ENCODE assay signal across 8 cellular contexts in the genomic region with DNA sequence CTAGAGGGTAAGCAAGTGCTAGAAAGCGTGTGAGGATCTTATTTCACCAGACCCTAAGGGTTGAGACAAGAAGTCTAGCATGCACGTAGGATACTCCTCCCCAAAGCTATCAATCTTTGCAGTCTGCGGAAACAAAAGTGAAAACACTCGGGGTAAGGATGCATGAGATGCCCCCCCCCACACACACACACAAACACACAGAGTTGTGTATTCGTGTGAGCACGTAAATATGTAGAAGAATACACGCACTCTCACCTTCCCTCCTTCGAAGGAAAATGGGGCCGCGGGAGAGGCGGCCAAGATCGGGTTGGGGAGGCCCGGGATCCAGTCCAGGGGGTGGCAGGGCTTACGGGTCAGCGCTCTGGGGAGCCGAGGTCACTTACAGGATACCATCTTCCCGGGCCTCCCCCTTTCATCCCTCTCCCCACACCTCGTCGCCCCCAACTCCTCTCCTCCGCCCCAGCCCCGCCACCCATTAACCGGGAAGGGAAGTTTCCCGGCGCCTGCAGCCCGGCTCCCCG. TPM values are rescaled to one million over a fixed set of nuclear protein-coding genes. Genes with fewer than 3 reads are reported as not detected.
DNase-seq lines count a peak whose midpoint lies in the region; ATAC-seq and TF ChIP-seq lines count a peak whose summit lies in the region.

No MANE protein-coding gene starts in this region.

- H3K4me3 ChIP-seq in BLaER1 treated with 17β-estradiol and CSF1 and Interleukin-3, amounts not matched to agents 10 nM and 100 nM, result peak overlapping the region; percentile 69 to 90 (median 86)
- H3K4me3 ChIP-seq in mesendoderm (ENCODE audit: low read length), result peak overlapping the region; percentile 52
- H3K4me3 ChIP-seq in vagina, result peak overlapping the region; percentile 82 to 91

- ATAC-seq in GM18867 (IDR thresholded peaks at IDR 0.05; ENCODE audit: unreplicated experiment) (peak; percentile 38), HG03060 (IDR thresholded peaks at IDR 0.05; ENCODE audit: low read depth, unreplicated experiment) (peak; percentile 43), SK-N-SH treated with all-trans-retinoic acid at 6 μM for 48 hours (peak; percentile 47)
- peak; percentile 26 for ATAC-seq in effector memory CD8-positive, alpha-beta T cell (replicated peaks)

- peaks cover 25% of the 10 kb centered on the region for H3K79me2 ChIP-seq in mesendoderm (ENCODE audit: control insufficient read depth, insufficient read depth, low read length)

- no peaks in the 10 kb centered on the region for H3K27me3 Mint-ChIP-seq in effector memory CD8-positive, alpha-beta T cell

- peak overlapping the region; percentile 98 for H3K56ac ChIP-seq in mesendoderm (ENCODE audit: low read length)

- H3K9me3 ChIP-seq in BLaER1 treated with 17β-estradiol and CSF1 and Interleukin-3, amounts not matched to agents 10 nM and 100 nM (replicated peaks in 1 of 11), result peaks cover 9 to 24% (median 16%) of the 10 kb centered on the region in 11 experiments
- no peaks in the 10 kb centered on the region for H3K9me3 ChIP-seq in vagina

- H3K4ac ChIP-seq in mesendoderm (ENCODE audit: low read depth, low read length), result peak overlapping the region; percentile 10

- no peak overlapping the region for H4K8ac ChIP-seq in mesendoderm (ENCODE audit: low read depth, low read length)

- peaks cover 8 to 37% (median 17%) of the 10 kb centered on the region in 11 experiments; a peak in 19 of 22 replicates for H3K36me3 ChIP-seq in BLaER1 treated with 17β-estradiol and CSF1 and Interleukin-3, amounts not matched to agents 10 nM and 100 nM
- H3K36me3 ChIP-seq in mesendoderm (ENCODE audit: control insufficient read depth, insufficient read depth, low read length) (no peaks in the 10 kb centered on the region), vagina (no peaks in the 10 kb centered on the region)

- peaks cover 37 to 42% of the 10 kb centered on the region in 2 donors for H3K4me1 Mint-ChIP-seq in effector memory CD8-positive, alpha-beta T cell (ENCODE audit: low read depth in 2 of 2)

- peak overlapping the region; percentile 96 to 97 for H3K27ac Mint-ChIP-seq in effector memory CD8-positive, alpha-beta T cell

- H3K4me2 ChIP-seq in BLaER1 treated with 17β-estradiol and CSF1 and Interleukin-3, amounts not matched to agents 10 nM and 100 nM, result peak overlapping the region; percentile 71 to 99 (median 83)
- H3K4me2 ChIP-seq in mesendoderm (ENCODE audit: low read length), result peak overlapping the region; percentile 91

- H2BK15ac ChIP-seq in mesendoderm (replicated peaks; ENCODE audit: low read depth), result no peak overlapping the region

- intact Hi-C loops in vagina (cut with DNase I), result no loop called here

- TF ChIP-seq CTCF in vagina (IDR thresholded peaks at IDR 0.05), result no peak

- peaks cover 8% of the 10 kb centered on the region for H3K79me1 ChIP-seq in mesendoderm (ENCODE audit: low read length)

- peak in 2 of 3 experiments; percentile 6 to 13 for DNase-seq in effector memory CD8-positive, alpha-beta T cell
- DNase-seq in mesendoderm (peak; percentile 40), vagina (ENCODE audit: extremely low spot score in 2 of 2) (no peak), C1 segment of cervical spinal cord (lab: John Stamatoyannopoulos, UW) (no peak)

- peaks cover 14 to 51% (median 42%) of the 10 kb centered on the region in 11 experiments; a peak in 19 of 22 replicates for H4K20me1 ChIP-seq in BLaER1 treated with 17β-estradiol and CSF1 and Interleukin-3, amounts not matched to agents 10 nM and 100 nM

- peak overlapping the region; percentile 99 for H3K18ac ChIP-seq in mesendoderm (ENCODE audit: low read length)

- peak overlapping the region; percentile 92 to 93 for H3K4me3 Mint-ChIP-seq in effector memory CD8-positive, alpha-beta T cell

- H4K5ac ChIP-seq in mesendoderm (ENCODE audit: low read length), result no peak overlapping the region

- TF ChIP-seq POLR2A in vagina (IDR thresholded peaks at IDR 0.05), result no peak

- H3K9me3 Mint-ChIP-seq in effector memory CD8-positive, alpha-beta T cell, result no peaks in the 10 kb centered on the region

- H3K27ac ChIP-seq in BLaER1 treated with 17β-estradiol and CSF1 and Interleukin-3, amounts not matched to agents 10 nM and 100 nM, result peak overlapping the region; percentile 93 to 99 (median 96)
- H3K27ac ChIP-seq in mesendoderm (ENCODE audit: low read depth, low read length) (peak overlapping the region; percentile 94), vagina (peak overlapping the region; percentile 88)

- no peak overlapping the region for H2BK120ac ChIP-seq in mesendoderm (ENCODE audit: low read depth, low read length)

- H3K23ac ChIP-seq in mesendoderm (ENCODE audit: low read length), result no peak overlapping the region

- H3K4me1 ChIP-seq in BLaER1 treated with 17β-estradiol and CSF1 and Interleukin-3, amounts not matched to agents 10 nM and 100 nM, result peaks cover 15 to 60% (median 26%) of the 10 kb centered on the region in 10 experiments
- H3K4me1 ChIP-seq in mesendoderm (ENCODE audit: control insufficient read depth, low read depth, low read length) (no peaks in the 10 kb centered on the region), vagina (peaks cover 45% of the 10 kb centered on the region)

- H3K27me3 ChIP-seq in BLaER1 treated with 17β-estradiol and CSF1 and Interleukin-3, amounts not matched to agents 10 nM and 100 nM, result no peaks in the 10 kb centered on the region
- H3K27me3 ChIP-seq in mesendoderm (ENCODE audit: insufficient read depth, low read length, poor library complexity) (no peaks in the 10 kb centered on the region), vagina (no peaks in the 10 kb centered on the region)

- no peak overlapping the region for H2AK5ac ChIP-seq in mesendoderm (ENCODE audit: low read length)

- peaks cover 20% of the 10 kb centered on the region for H3K36me3 Mint-ChIP-seq in effector memory CD8-positive, alpha-beta T cell (ENCODE audit: insufficient read depth)

- H3K9ac ChIP-seq in BLaER1 treated with 17β-estradiol and CSF1 and Interleukin-3, amounts not matched to agents 10 nM and 100 nM, result peak overlapping the region; percentile 93 to 99 (median 98)
- H3K9ac ChIP-seq in mesendoderm (ENCODE audit: low read length), result peak overlapping the region; percentile 91

- no peak overlapping the region for H2BK5ac ChIP-seq in mesendoderm (ENCODE audit: low read length)

- no CpG with 5 or more reads among the region's 26 CpGs for WGBS in mesendoderm (ENCODE audit: extremely low coverage, insufficient coverage, low lambda C conversion rate)

TF ChIP-seq in SK-N-SH treated with all-trans-retinoic acid at 6 μM for 48 hours, 23 proteins besides CTCF, POLR2A, EP300 and RAD21:
- no peak for TF ChIP-seq PPARA (CRISPR knock-in tag; IDR thresholded peaks at IDR 0.05; ENCODE audit: borderline replicate concordance)
- TF ChIP-seq ZNF565 (CRISPR knock-in tag; conservative IDR thresholded peaks at IDR 0.05; ENCODE audit: low read depth), result no peak
- TF ChIP-seq GLIS3 (CRISPR knock-in tag; IDR thresholded peaks at IDR 0.05), result no peak
- TF ChIP-seq OSR1 (CRISPR knock-in tag; IDR thresholded peaks at IDR 0.05), result no peak
- TF ChIP-seq CSDC2 (CRISPR knock-in tag; IDR thresholded peaks at IDR 0.05), result no peak
- TF ChIP-seq ESRRG (CRISPR knock-in tag; IDR thresholded peaks at IDR 0.05), result no peak
- TF ChIP-seq BACH2 (CRISPR knock-in tag; IDR thresholded peaks at IDR 0.05; ENCODE audit: borderline replicate concordance), result no peak
- no peak for TF ChIP-seq POU6F1 (CRISPR knock-in tag; IDR thresholded peaks at IDR 0.05; ENCODE audit: borderline replicate concordance, low read depth)
- TF ChIP-seq ZFP3 (CRISPR knock-in tag; IDR thresholded peaks at IDR 0.05), result no peak
- TF ChIP-seq RARB (CRISPR knock-in tag; IDR thresholded peaks at IDR 0.05), result no peak
TF ChIP-seq in SK-N-SH treated with all-trans-retinoic acid at 6 μM for 48 hours: peak in this region for 0.

RNA-seq across cellular contexts. Expression of gene CUL2, which starts 0.4 kb away (rescaled TPM):
- 25.5 TPM for polyA plus RNA-seq in mesendoderm (2013, experiment 1 of 2)
- polyA plus RNA-seq in mesendoderm (2013, experiment 2 of 2), result 25.0 TPM
- total RNA-seq in vagina, result 18.7 TPM

RNA-seq across cellular contexts. Expression of gene CREM, which starts 36.9 kb away (rescaled TPM):
- polyA plus RNA-seq in mesendoderm (2013, experiment 1 of 2), result 39.6 TPM
- polyA plus RNA-seq in mesendoderm (2013, experiment 2 of 2), result 39.6 TPM
- total RNA-seq in vagina, result 32.9 TPM

Comparison
In these comparisons a context has a peak if more than half of its experiments do, and no peak if none do; other contexts are left out.
1. DNase-seq: peak in effector memory CD8-positive, alpha-beta T cell (2 of 3) and mesendoderm (single experiment); none in vagina (0 of 2) and C1 segment of cervical spinal cord (0 of 14).
2. Peak in every context shown above with its lines, with median percentiles within 50 percentile points of each other: H3K27ac ChIP-seq, H3K4me3 ChIP-seq and ATAC-seq.